ENCODE assay signal across 9 cellular contexts in the genomic region with DNA sequence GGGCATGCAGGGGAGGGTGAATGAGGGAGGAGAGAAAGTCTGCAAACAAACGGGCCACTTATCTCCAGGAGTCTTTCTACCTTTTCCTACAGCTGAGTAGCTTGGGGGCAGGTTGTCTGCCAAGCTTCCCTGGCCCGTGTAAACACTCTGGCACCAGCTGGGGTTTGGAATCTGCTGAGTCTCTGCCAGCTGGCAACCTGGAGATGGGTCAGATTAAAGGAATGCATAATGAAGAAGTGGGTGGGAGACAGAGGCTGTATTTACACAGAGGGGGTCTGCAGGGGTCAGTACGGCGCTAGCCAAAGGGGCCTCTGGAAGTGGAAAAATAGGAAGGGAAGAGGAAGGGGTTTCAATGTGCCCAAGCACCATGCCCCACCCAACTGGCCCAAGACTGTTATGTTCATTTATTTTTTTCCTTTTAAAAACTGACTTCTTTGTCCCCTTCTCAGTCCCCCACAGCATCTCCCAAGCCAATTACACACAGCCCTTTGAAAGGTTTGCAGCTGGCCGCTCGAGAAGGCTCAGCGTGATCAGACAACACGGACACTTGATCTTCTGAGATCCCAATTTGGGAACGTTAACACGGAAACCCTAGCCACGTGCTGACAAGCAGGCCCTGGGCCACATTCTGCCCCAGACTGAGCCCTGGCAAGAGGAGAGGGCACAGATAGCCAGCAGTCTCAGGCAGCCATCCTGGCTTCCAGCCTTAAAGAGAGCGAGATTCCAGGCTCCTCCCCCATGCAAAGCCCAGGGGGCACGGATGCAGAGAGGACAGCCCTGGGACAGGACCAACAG. TPM values are rescaled to one million over a fixed set of nuclear protein-coding genes. Genes with fewer than 3 reads are reported as not detected.
A peak's percentile ranks its signal among the peaks of the same experiment; 100 is the strongest.
DNase-seq lines count a peak whose midpoint lies in the region; ATAC-seq, FAIRE-seq and TF ChIP-seq lines count a peak whose summit lies in the region.
"Had no signal": no experiment of that assay in that cellular context is flagged by ENCODE, and none has a peak within 500 bp of the region (broad histone marks: within the 10 kb centered on the region; RNA-seq: fewer than 3 reads in every experiment).

No MANE protein-coding gene starts in this region.

- H3K27me3 Mint-ChIP-seq in activated T-cell treated with anti-CD3 and anti-CD28 coated beads, Interleukin-2, amount 50 U/mL, for 72 hours (ENCODE audit: low read depth) = no peaks in the 10 kb centered on the region

- H3K9ac ChIP-seq in mucosa of rectum (ENCODE audit: low read depth in 1 of 2, low read length in 2 of 2) = peak overlapping the region; percentile 8 to 48

- H3K4me3 ChIP-seq in mucosa of rectum (ENCODE audit: low read length in 2 of 2) = peak overlapping the region; percentile 14 to 38
- H3K4me3 ChIP-seq: K562 had no signal

- TF ChIP-seq POLR2A in H54 (IDR thresholded peaks at IDR 0.05; ENCODE audit: low read depth, low read length) = no peak

- no peak overlapping the region for H3K4me3 Mint-ChIP-seq in activated T-cell treated with anti-CD3 and anti-CD28 coated beads, Interleukin-2, amount 50 U/mL, for 72 hours

- peaks cover 47 to 55% of the 10 kb centered on the region in 2 donors for H3K4me1 ChIP-seq in mucosa of rectum (ENCODE audit: control insufficient read depth in 2 of 2, insufficient read depth in 2 of 2, low read length in 2 of 2)

- no peaks in the 10 kb centered on the region for H3K36me3 ChIP-seq in mucosa of rectum (ENCODE audit: control insufficient read depth in 2 of 2, insufficient read depth in 2 of 2, low read length in 2 of 2)

- H3K36me3 Mint-ChIP-seq in activated T-cell treated with anti-CD3 and anti-CD28 coated beads, Interleukin-2, amount 50 U/mL, for 72 hours (ENCODE audit: insufficient read depth in 2 of 2) = no peaks in the 10 kb centered on the region

- peak; percentile 6 for FAIRE-seq in H54 (lab: Jason Lieb, UNC)

- no peaks in the 10 kb centered on the region for H3K9me3 Mint-ChIP-seq in activated T-cell treated with anti-CD3 and anti-CD28 coated beads, Interleukin-2, amount 50 U/mL, for 72 hours

- no peaks in the 10 kb centered on the region for H3K27me3 ChIP-seq in mucosa of rectum (ENCODE audit: control insufficient read depth in 2 of 2, insufficient read depth in 2 of 2, low read length in 2 of 2)

- ATAC-seq in GM19351 (IDR thresholded peaks at IDR 0.05; ENCODE audit: unreplicated experiment) = no peak
- ATAC-seq in activated T-cell treated with anti-CD3 and anti-CD28 coated beads, Interleukin-2, amount 50 U/mL, for 72 hours (replicated peaks in 1 of 2) = no peak
- ATAC-seq in GM21528 (IDR thresholded peaks at IDR 0.05; ENCODE audit: low FRiP score, unreplicated experiment) = no peak

- DNase-seq in H54 (ENCODE audit: insufficient read length, low spot score) (peak; percentile 71), NCI-H82 (lab: John Stamatoyannopoulos, UW) (peak; percentile 88), epidermal melanocyte (ENCODE audit: insufficient read length, low spot score) (peak; percentile 45), hepatic stellate cell (ENCODE audit: low spot score) (no peak)
- no peak for DNase-seq in activated T-cell treated with anti-CD3 and anti-CD28 coated beads, Interleukin-2, amount 50 U/mL, for 72 hours

- H3K27ac ChIP-seq in mucosa of rectum (ENCODE audit: low read depth in 2 of 2, low read length in 2 of 2) = peak overlapping the region; percentile 48 to 59

- H3K4me1 Mint-ChIP-seq in activated T-cell treated with anti-CD3 and anti-CD28 coated beads, Interleukin-2, amount 50 U/mL, for 72 hours (ENCODE audit: low read depth) = peaks cover 7% of the 10 kb centered on the region

- no peak overlapping the region for H3K27ac Mint-ChIP-seq in activated T-cell treated with anti-CD3 and anti-CD28 coated beads, Interleukin-2, amount 50 U/mL, for 72 hours

- H3K9me3 ChIP-seq in mucosa of rectum (ENCODE audit: control insufficient read depth in 2 of 2, low read length in 2 of 2) = no peaks in the 10 kb centered on the region

RNA-seq across cellular contexts. Expression of gene TRAM2, which starts 25.2 kb away (rescaled TPM):
- total RNA-seq in activated T-cell treated with anti-CD3 and anti-CD28 coated beads, Interleukin-2, amount 50 U/mL, for 72 hours = 1 to 10 TPM; 4.9 to 5.2 TPM

Comparison
In these comparisons a context has a peak if more than half of its experiments do, and no peak if none do; other contexts are left out.
1. DNase-seq: peak in H54 (single experiment), NCI-H82 (single experiment) and epidermal melanocyte (single experiment); none in hepatic stellate cell (single experiment) and activated T-cell treated with anti-CD3 and anti-CD28 coated beads, Interleukin-2, amount 50 U/mL, for 72 hours (0 of 2).